In genomic region chr3:194439915-194440550, GRCh38 we compare ENCODE assay signal across 1 cellular context.
A peak's percentile ranks its signal among the peaks of the same experiment; 100 is the strongest.
TF ChIP-seq lines count a peak whose summit lies in the region.

No MANE protein-coding gene starts in this region.

TF ChIP-seq in HepG2, 621 proteins besides CTCF, POLR2A, EP300 and RAD21:
- TF ChIP-seq ZSCAN9 (CRISPR knock-in tag; IDR thresholded peaks at IDR 0.05; ENCODE audit: borderline replicate concordance) (no peak), RBM22 (optimal IDR thresholded peaks at IDR 0.05; ENCODE audit: low read length) (peak; percentile 54), ZNF543 (CRISPR knock-in tag; IDR thresholded peaks at IDR 0.05) (no peak), RBM39 (IDR thresholded peaks at IDR 0.05; ENCODE audit: low read depth, low read length, poor library complexity, severe bottlenecking) (no peak), MTERF4 (CRISPR knock-in tag; IDR thresholded peaks at IDR 0.05) (no peak)
- TF ChIP-seq, protein P1, sequence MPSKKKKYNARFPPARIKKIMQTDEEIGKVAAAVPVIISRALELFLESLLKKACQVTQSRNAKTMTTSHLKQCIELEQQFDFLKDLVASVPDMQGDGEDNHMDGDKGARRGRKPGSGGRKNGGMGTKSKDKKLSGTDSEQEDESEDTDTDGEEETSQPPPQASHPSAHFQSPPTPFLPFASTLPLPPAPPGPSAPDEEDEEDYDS (CRISPR knock-in tag; IDR thresholded peaks at IDR 0.05), result no peak
